1 cellular context compared by ENCODE assay signal in genomic region chr1:21887796-21888195, GRCh38.
TF ChIP-seq lines count a peak whose summit lies in the region.

No MANE protein-coding gene starts in this region.

TF ChIP-seq in WTC11, 78 proteins besides CTCF, POLR2A, EP300 and RAD21 (continued from another document):
- TF ChIP-seq E2F1 (CRISPR knock-in tag; IDR thresholded peaks at IDR 0.05): no peak
- TF ChIP-seq ERG (CRISPR knock-in tag; IDR thresholded peaks at IDR 0.05): no peak
- no peak for TF ChIP-seq ZNF281 (CRISPR knock-in tag; IDR thresholded peaks at IDR 0.05)
- no peak for TF ChIP-seq ZNF396 (CRISPR knock-in tag; IDR thresholded peaks at IDR 0.05; ENCODE audit: borderline replicate concordance)
- no peak for TF ChIP-seq IRF2 (CRISPR knock-in tag; IDR thresholded peaks at IDR 0.05; ENCODE audit: borderline replicate concordance, low read depth)
- TF ChIP-seq NFATC4 (CRISPR knock-in tag; IDR thresholded peaks at IDR 0.05): no peak
- no peak for TF ChIP-seq FOXJ3 (CRISPR knock-in tag; IDR thresholded peaks at IDR 0.05; ENCODE audit: borderline replicate concordance)
- no peak for TF ChIP-seq OVOL2 (CRISPR knock-in tag; IDR thresholded peaks at IDR 0.05; ENCODE audit: borderline replicate concordance)
- TF ChIP-seq FOXP1 (CRISPR knock-in tag; IDR thresholded peaks at IDR 0.05; ENCODE audit: borderline replicate concordance): no peak
- TF ChIP-seq ZNF423 (CRISPR knock-in tag; IDR thresholded peaks at IDR 0.05): no peak
